15 cellular contexts compared by ENCODE assay signal in genomic region chr4:86769794-86770193, GRCh38.
DNase-seq lines count a peak whose midpoint lies in the region; TF ChIP-seq lines count a peak whose summit lies in the region.
"Had no signal": no experiment of that assay in that cellular context is flagged by ENCODE, and none has a peak within 500 bp of the region (broad histone marks: within the 10 kb centered on the region; RNA-seq: fewer than 3 reads in every experiment).

No MANE protein-coding gene starts in this region.

- H3K4me3 ChIP-seq in neural cell (ENCODE audit: low read length) = no peak overlapping the region
- H3K4me3 ChIP-seq: GM23338 had no signal

- H3K36me3 ChIP-seq in neural cell (ENCODE audit: insufficient read depth, low read length) = no peaks in the 10 kb centered on the region

- no peaks in the 10 kb centered on the region for H3K79me2 ChIP-seq in neural cell (replicated peaks; ENCODE audit: insufficient read depth, low read length)

- H3K4me2 ChIP-seq in neural cell (ENCODE audit: low read length) = no peak overlapping the region
- H3K4me2 ChIP-seq: GM23338 had no signal

- no peaks in the 10 kb centered on the region for H3F3A ChIP-seq in neural cell (ENCODE audit: insufficient read depth, low read length, poor library complexity, severe bottlenecking)

- DNase-seq in NCI-H2227 (lab: John Stamatoyannopoulos, UW; ENCODE audit: unreplicated experiment) (peak; percentile 24), NCI-H2227 treated with DMSO at 0.1 percent for 48 hours (lab: John Stamatoyannopoulos, UW) (no peak), HEK293T (ENCODE audit: extremely low spot score) (peak; percentile 9), NCI-H187 (lab: John Stamatoyannopoulos, UW) (peak; percentile 10 to 18), GM13976 (ENCODE audit: low spot score) (no peak), caudate nucleus (lab: John Stamatoyannopoulos, UW) (no peak)
- DNase-seq: AML-193; CD4-positive, alpha-beta T cell; DMS153; DMS79; GDM1; HCEC 1CT had no signal

- H3K27me3 ChIP-seq in neural cell (ENCODE audit: insufficient read depth, low read depth, low read length) = no peaks in the 10 kb centered on the region

- H3K9me3 ChIP-seq in neural cell (ENCODE audit: low read length) = no peaks in the 10 kb centered on the region

- H4K20me1 ChIP-seq in neural cell (ENCODE audit: insufficient read depth) = no peaks in the 10 kb centered on the region

- H3K9ac ChIP-seq in neural cell (ENCODE audit: low read length) = no peak overlapping the region

- POLR2A ChIA-PET in HEK293T (lab: Yijun Ruan, JAX) = no interaction called here

- TF ChIP-seq EP300 in neural cell (conservative IDR thresholded peaks at IDR 0.05; ENCODE audit: poor library complexity, severe bottlenecking) = peak; percentile 75

- H3K27ac ChIP-seq in neural cell (ENCODE audit: low read length) = peak overlapping the region; percentile 6
- H3K27ac ChIP-seq in caudate nucleus (ENCODE audit: low read depth, low read length) = no peak overlapping the region
- H3K27ac ChIP-seq: C4-2B had no signal

- no peaks in the 10 kb centered on the region for H3K9me2 ChIP-seq in neural cell (ENCODE audit: insufficient read depth, low read length)

- TF ChIP-seq CTCF in neural cell (IDR thresholded peaks at IDR 0.05; ENCODE audit: poor library complexity, severe bottlenecking) = no peak
- no peak for TF ChIP-seq CTCF in GM13976 (IDR thresholded peaks at IDR 0.05; ENCODE audit: borderline replicate concordance, control extremely low read depth, extremely low read depth, insufficient read depth, missing control alignments)

- in situ Hi-C loops in GM13976 (cut with MboI; ENCODE audit: low sequenced_read_pairs, unreplicated experiment) = no loop called here

- CTCF ChIA-PET in HEK293T (lab: Yijun Ruan, JAX) = no interaction called here

- no peak overlapping the region for H2AFZ ChIP-seq in neural cell (ENCODE audit: low read depth, low read length)
- H2AFZ ChIP-seq: GM23338 had no signal

- TF ChIP-seq RAD21 in neural cell (conservative IDR thresholded peaks at IDR 0.05) = peak; percentile 12

TF ChIP-seq in HEK293T, 16 proteins besides CTCF, POLR2A, EP300 and RAD21:
- TF ChIP-seq FOXA1 (IDR thresholded peaks at IDR 0.05) = no peak
- TF ChIP-seq HDGF (IDR thresholded peaks at IDR 0.05; ENCODE audit: borderline replicate concordance) = no peak
- no peak for TF ChIP-seq PKNOX1 (IDR thresholded peaks at IDR 0.05)
- no peak for TF ChIP-seq FOXM1 (IDR thresholded peaks at IDR 0.05; ENCODE audit: borderline replicate concordance)
- no peak for TF ChIP-seq SUZ12 (IDR thresholded peaks at IDR 0.05)
- TF ChIP-seq BHLHE40 (IDR thresholded peaks at IDR 0.05; ENCODE audit: borderline replicate concordance) = no peak
- TF ChIP-seq LEF1 (IDR thresholded peaks at IDR 0.05; ENCODE audit: borderline replicate concordance) = no peak
- TF ChIP-seq SP1 (IDR thresholded peaks at IDR 0.05) = no peak
- no peak for TF ChIP-seq FOXK2 (IDR thresholded peaks at IDR 0.05)
- TF ChIP-seq TARDBP (IDR thresholded peaks at IDR 0.05) = no peak
- TF ChIP-seq ELF4 (IDR thresholded peaks at IDR 0.05) = no peak
- TF ChIP-seq CTBP1 (IDR thresholded peaks at IDR 0.05; ENCODE audit: borderline replicate concordance) = no peak
- no peak for TF ChIP-seq ARNT (IDR thresholded peaks at IDR 0.05)
- TF ChIP-seq ZNF384 (IDR thresholded peaks at IDR 0.05) = no peak
- no peak for TF ChIP-seq L3MBTL2 (conservative IDR thresholded peaks at IDR 0.05)
- no peak for TF ChIP-seq NFRKB (IDR thresholded peaks at IDR 0.05)

TF ChIP-seq in neural cell, 6 proteins besides CTCF, POLR2A, EP300 and RAD21:
- TF ChIP-seq SMC3 (conservative IDR thresholded peaks at IDR 0.05; ENCODE audit: poor library complexity) = no peak
- peak; percentile 52 for TF ChIP-seq REST (IDR thresholded peaks at IDR 0.05; ENCODE audit: borderline replicate concordance)
- peak; percentile 66 for TF ChIP-seq POLR2AphosphoS5 (IDR thresholded peaks at IDR 0.05)

Comparison
In these comparisons a context has a peak if more than half of its experiments do, and no peak if none do; other contexts are left out.
1. DNase-seq: peak in NCI-H2227 (single experiment), HEK293T (single experiment) and NCI-H187 (2 of 2); none in NCI-H2227 treated with DMSO at 0.1 percent for 48 hours (single experiment), GM13976 (single experiment) and caudate nucleus (0 of 61).